ENCODE assay signal across 8 cellular contexts in genomic region chr3:46097691-46098241, GRCh38.
DNase-seq lines count a peak whose midpoint lies in the region; ATAC-seq and TF ChIP-seq lines count a peak whose summit lies in the region.

No MANE protein-coding gene starts in this region.

- H3K4me1 Mint-ChIP-seq in dendritic cell treated with granulocyte-macrophage colony-stimulating factor and Interleukin-4, amounts not matched to agents 40 ng/mL and 50 ng/mL, for 4 days (ENCODE audit: low read depth) = peaks cover 96% of the 10 kb centered on the region

- H3K27ac Mint-ChIP-seq in dendritic cell treated with granulocyte-macrophage colony-stimulating factor and Interleukin-4, amounts not matched to agents 40 ng/mL and 50 ng/mL, for 4 days = peak overlapping the region; percentile 100

- peaks cover 0 to 2% (median 0%) of the 10 kb centered on the region in 11 experiments; a peak in 1 of 22 replicates for H3K36me3 ChIP-seq in BLaER1 treated with 17β-estradiol and CSF1 and Interleukin-3, amounts not matched to agents 10 nM and 100 nM
- H3K36me3 ChIP-seq in smooth muscle cell (ENCODE audit: low read depth) = no peaks in the 10 kb centered on the region

- DNase-seq in OCI-M1 (lab: John Stamatoyannopoulos, UW) (peak; percentile 65), smooth muscle cell (lab: John Stamatoyannopoulos, UW; ENCODE audit: unreplicated experiment) (no peak), NCI-H1092 (lab: John Stamatoyannopoulos, UW) (no peak), dermis blood vessel endothelial cell (no peak), NCI-H510A (lab: John Stamatoyannopoulos, UW) (no peak)

- peak overlapping the region; percentile 53 to 94 (median 83) for H3K4me2 ChIP-seq in BLaER1 treated with 17β-estradiol and CSF1 and Interleukin-3, amounts not matched to agents 10 nM and 100 nM
- H3K4me2 ChIP-seq in smooth muscle cell = peak overlapping the region; percentile 5

- no peaks in the 10 kb centered on the region for H3K79me2 ChIP-seq in smooth muscle cell (ENCODE audit: low read depth)

- peak overlapping the region; percentile 89 to 100 (median 97) for H3K27ac ChIP-seq in BLaER1 treated with 17β-estradiol and CSF1 and Interleukin-3, amounts not matched to agents 10 nM and 100 nM
- peak overlapping the region; percentile 66 for H3K27ac ChIP-seq in smooth muscle cell (ENCODE audit: low read depth)

- peak; percentile 19 for ATAC-seq in GM21619 (IDR thresholded peaks at IDR 0.05; ENCODE audit: unreplicated experiment)

- peaks cover 4 to 41% (median 15%) of the 10 kb centered on the region in 11 experiments; a peak in 15 of 22 replicates for H3K9me3 ChIP-seq in BLaER1 treated with 17β-estradiol and CSF1 and Interleukin-3, amounts not matched to agents 10 nM and 100 nM (replicated peaks in 1 of 11)
- no peaks in the 10 kb centered on the region for H3K9me3 ChIP-seq in smooth muscle cell (replicated peaks; ENCODE audit: low read depth)

- no peaks in the 10 kb centered on the region for H3K27me3 Mint-ChIP-seq in dendritic cell treated with granulocyte-macrophage colony-stimulating factor and Interleukin-4, amounts not matched to agents 40 ng/mL and 50 ng/mL, for 4 days

- no peak overlapping the region for H3K4me3 Mint-ChIP-seq in dendritic cell treated with granulocyte-macrophage colony-stimulating factor and Interleukin-4, amounts not matched to agents 40 ng/mL and 50 ng/mL, for 4 days

- no peaks in the 10 kb centered on the region for H3K27me3 ChIP-seq in BLaER1 treated with 17β-estradiol and CSF1 and Interleukin-3, amounts not matched to agents 10 nM and 100 nM
- H3K27me3 ChIP-seq in smooth muscle cell (ENCODE audit: low read depth) = no peaks in the 10 kb centered on the region

- H2AFZ ChIP-seq in smooth muscle cell (ENCODE audit: low read depth) = peak overlapping the region; percentile 62

- H3K4me3 ChIP-seq in BLaER1 treated with 17β-estradiol and CSF1 and Interleukin-3, amounts not matched to agents 10 nM and 100 nM = peak overlapping the region in 1 of 10 experiments; percentile 10; a peak in 2 of 20 replicates
- H3K4me3 ChIP-seq in smooth muscle cell = no peak overlapping the region

- TF ChIP-seq CTCF in smooth muscle cell (IDR thresholded peaks at IDR 0.05; ENCODE audit: borderline replicate concordance, insufficient read depth, poor library complexity, severe bottlenecking) = no peak

- H3K36me3 Mint-ChIP-seq in dendritic cell treated with granulocyte-macrophage colony-stimulating factor and Interleukin-4, amounts not matched to agents 40 ng/mL and 50 ng/mL, for 4 days (ENCODE audit: low read depth) = peaks cover 6% of the 10 kb centered on the region

- peaks cover 36 to 99% (median 91%) of the 10 kb centered on the region in 10 experiments for H3K4me1 ChIP-seq in BLaER1 treated with 17β-estradiol and CSF1 and Interleukin-3, amounts not matched to agents 10 nM and 100 nM
- no peaks in the 10 kb centered on the region for H3K4me1 ChIP-seq in smooth muscle cell (ENCODE audit: low read depth)

- intact Hi-C loops in dendritic cell treated with granulocyte-macrophage colony-stimulating factor and Interleukin-4, amounts not matched to agents 40 ng/mL and 50 ng/mL, for 4 days (cut with micrococcal nuclease) = loop anchor here (1.0 kb wide), 1 partner anchor 8 kb away; no protein-coding TSS in a partner anchor

- H3K9ac ChIP-seq in BLaER1 treated with 17β-estradiol and CSF1 and Interleukin-3, amounts not matched to agents 10 nM and 100 nM = peak overlapping the region; percentile 76 to 95 (median 85)
- H3K9ac ChIP-seq in smooth muscle cell (ENCODE audit: low read depth) = peak overlapping the region; percentile 35

- H3K9me3 Mint-ChIP-seq in dendritic cell treated with granulocyte-macrophage colony-stimulating factor and Interleukin-4, amounts not matched to agents 40 ng/mL and 50 ng/mL, for 4 days = no peaks in the 10 kb centered on the region

- H3F3A ChIP-seq in smooth muscle cell (ENCODE audit: low read depth) = peaks cover 14% of the 10 kb centered on the region

- H4K20me1 ChIP-seq in BLaER1 treated with 17β-estradiol and CSF1 and Interleukin-3, amounts not matched to agents 10 nM and 100 nM = no peaks in the 10 kb centered on the region
- no peaks in the 10 kb centered on the region for H4K20me1 ChIP-seq in smooth muscle cell (ENCODE audit: low read depth)

- WGBS in smooth muscle cell (ENCODE audit: low lambda C conversion rate) = 43% methylated on average over 6 of the region's 6 CpGs
